Comparison of ENCODE assay signal across 8 cellular contexts in the genomic region with DNA sequence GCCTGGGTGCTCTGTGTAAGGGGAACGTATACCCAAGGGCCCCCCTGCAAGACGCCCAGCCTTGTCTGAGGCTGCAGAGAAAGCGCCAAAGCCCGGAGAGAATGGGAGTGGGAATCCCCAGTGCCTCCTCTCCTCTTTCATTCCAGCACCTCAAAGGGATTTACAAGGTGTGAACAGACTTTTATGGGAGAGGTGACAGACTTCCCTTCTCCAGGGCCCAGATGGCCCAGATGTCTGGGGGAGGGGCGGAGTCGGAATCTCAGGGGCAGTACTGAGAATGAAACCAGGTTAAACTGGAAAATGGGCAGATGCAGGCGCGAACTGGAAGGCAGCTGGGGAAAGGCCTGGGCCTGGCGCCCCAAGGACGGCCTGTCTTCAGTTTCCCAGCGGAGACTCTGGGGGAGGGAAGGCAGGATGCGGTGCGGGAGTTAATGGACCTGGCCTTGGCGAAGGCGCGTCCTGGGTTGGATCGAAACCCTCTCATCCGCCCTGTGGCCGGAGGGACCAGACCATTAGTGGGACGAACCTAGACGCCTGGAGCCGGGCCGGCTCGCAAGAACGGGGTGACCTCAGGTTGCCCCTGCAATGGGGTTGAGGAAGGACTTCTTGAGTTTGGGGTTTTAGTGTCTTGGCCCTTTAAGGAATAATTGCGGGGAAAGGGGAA. TPM values are rescaled to one million over a fixed set of nuclear protein-coding genes. Genes with fewer than 3 reads are reported as not detected.
DNase-seq lines count a peak whose midpoint lies in the region; ATAC-seq and TF ChIP-seq lines count a peak whose summit lies in the region.

No MANE protein-coding gene starts in this region.

- peaks cover 29% of the 10 kb centered on the region for H3K36me3 Mint-ChIP-seq in activated CD8-positive, alpha-beta T cell treated with anti-CD3 and anti-CD28 coated beads, Interleukin-2, amount 10 ng/mL, durations not matched to agents 7 days and 5 days (ENCODE audit: low read depth)
- H3K36me3 Mint-ChIP-seq in progenitor cell of endocrine pancreas (ENCODE audit: insufficient read depth), result peaks cover 8% of the 10 kb centered on the region

- CTCF ChIA-PET in activated CD8-positive, alpha-beta T cell treated with anti-CD3 and anti-CD28 coated beads, Interleukin-2, amount 10 ng/mL, durations not matched to agents 7 days and 5 days (lab: Charles Lee), result interaction anchor here (0.7 to 4.0 kb wide), 24 partner anchors 9 to 330 kb away, joined by 3 to 130 read pairs (median 6); a partner anchor contains a TSS

- ATAC-seq in activated CD8-positive, alpha-beta T cell treated with anti-CD3 and anti-CD28 coated beads, Interleukin-2, amount 10 ng/mL, durations not matched to agents 7 days and 5 days, result no peak

- POLR2A ChIA-PET in activated CD8-positive, alpha-beta T cell treated with anti-CD3 and anti-CD28 coated beads, Interleukin-2, amount 10 ng/mL, durations not matched to agents 7 days and 5 days (lab: Charles Lee), result interaction anchor here (0.6 to 3.6 kb wide), 7 partner anchors 28 to 535 kb away, joined by 3 to 20 read pairs (median 6); a partner anchor contains a TSS

- peak; percentile 12 for DNase-seq in activated gamma-delta T cell treated with anti-CD3 and anti-CD28 coated beads, Interleukin-2, amount 50 U/mL, for 16 hours (ENCODE audit: low read depth)
- DNase-seq in activated gamma-delta T cell (lab: John Stamatoyannopoulos, UW), result no peak
- DNase-seq in activated CD8-positive, alpha-beta T cell treated with anti-CD3 and anti-CD28 coated beads, Interleukin-2, amount 10 ng/mL, durations not matched to agents 7 days and 5 days, result peak; percentile 47
- no peak for DNase-seq in fibroblast of the aortic adventitia (ENCODE audit: low read depth)
- DNase-seq in progenitor cell of endocrine pancreas (ENCODE audit: low spot score, unreplicated experiment), result no peak
- DNase-seq in NCI-H510A (lab: John Stamatoyannopoulos, UW), result no peak
- no peak for DNase-seq in T1000 (lab: John Stamatoyannopoulos, UW)
- no peak for DNase-seq in central memory CD4-positive, alpha-beta T cell

- peak overlapping the region; percentile 53 for H3K4me3 ChIP-seq in fibroblast of the aortic adventitia (ENCODE audit: low read depth, low read length)

- TF ChIP-seq CTCF in fibroblast of the aortic adventitia (IDR thresholded peaks at IDR 0.05; ENCODE audit: insufficient read depth, low read length) (no peak), progenitor cell of endocrine pancreas (IDR thresholded peaks at IDR 0.05; ENCODE audit: unreplicated experiment) (peak; percentile 8)

- H3K4me1 Mint-ChIP-seq in activated CD8-positive, alpha-beta T cell treated with anti-CD3 and anti-CD28 coated beads, Interleukin-2, amount 10 ng/mL, durations not matched to agents 7 days and 5 days (ENCODE audit: low read depth), result peaks cover 38% of the 10 kb centered on the region
- peaks cover 31% of the 10 kb centered on the region for H3K4me1 Mint-ChIP-seq in progenitor cell of endocrine pancreas (ENCODE audit: low read depth)

- peak overlapping the region; percentile 98 for H3K4me3 Mint-ChIP-seq in activated CD8-positive, alpha-beta T cell treated with anti-CD3 and anti-CD28 coated beads, Interleukin-2, amount 10 ng/mL, durations not matched to agents 7 days and 5 days
- H3K4me3 Mint-ChIP-seq in progenitor cell of endocrine pancreas (ENCODE audit: low read depth), result peak overlapping the region; percentile 91

- no peaks in the 10 kb centered on the region for H3K9me3 Mint-ChIP-seq in activated CD8-positive, alpha-beta T cell treated with anti-CD3 and anti-CD28 coated beads, Interleukin-2, amount 10 ng/mL, durations not matched to agents 7 days and 5 days (ENCODE audit: insufficient read depth)
- no peaks in the 10 kb centered on the region for H3K9me3 Mint-ChIP-seq in progenitor cell of endocrine pancreas (ENCODE audit: low read depth)

- no peaks in the 10 kb centered on the region for H3K27me3 Mint-ChIP-seq in activated CD8-positive, alpha-beta T cell treated with anti-CD3 and anti-CD28 coated beads, Interleukin-2, amount 10 ng/mL, durations not matched to agents 7 days and 5 days (ENCODE audit: low read depth)
- no peaks in the 10 kb centered on the region for H3K27me3 Mint-ChIP-seq in progenitor cell of endocrine pancreas

- peak overlapping the region; percentile 100 for H3K27ac Mint-ChIP-seq in activated CD8-positive, alpha-beta T cell treated with anti-CD3 and anti-CD28 coated beads, Interleukin-2, amount 10 ng/mL, durations not matched to agents 7 days and 5 days
- H3K27ac Mint-ChIP-seq in progenitor cell of endocrine pancreas, result peak overlapping the region; percentile 90

RNA-seq across cellular contexts. Expression of a gene that starts 0.6 kb away (rescaled TPM):
- 10 to 100 TPM; 13.9 to 15.2 TPM for total RNA-seq in activated CD8-positive, alpha-beta T cell treated with anti-CD3 and anti-CD28 coated beads, Interleukin-2, amount 10 ng/mL, durations not matched to agents 7 days and 5 days
- total RNA-seq in fibroblast of the aortic adventitia (ENCODE audit: low replicate concordance) (33.3 and 44.9 TPM in 2 replicates), progenitor cell of endocrine pancreas (46.0 and 48.2 TPM in 2 replicates)

RNA-seq across cellular contexts. Expression of a gene that starts 1.5 kb away (rescaled TPM):
- total RNA-seq in activated CD8-positive, alpha-beta T cell treated with anti-CD3 and anti-CD28 coated beads, Interleukin-2, amount 10 ng/mL, durations not matched to agents 7 days and 5 days, result 10 to 100 TPM; 76.7 to 85.6 TPM
- total RNA-seq in fibroblast of the aortic adventitia (ENCODE audit: low replicate concordance), result 32.5 and 33.4 TPM in 2 replicates
- 72.8 and 80.8 TPM in 2 replicates for total RNA-seq in progenitor cell of endocrine pancreas

RNA-seq across cellular contexts. Expression of a gene that starts 18.4 kb away (rescaled TPM):
- total RNA-seq in activated CD8-positive, alpha-beta T cell treated with anti-CD3 and anti-CD28 coated beads, Interleukin-2, amount 10 ng/mL, durations not matched to agents 7 days and 5 days, result 1 to 10 TPM in 1 of 2 experiments, under 1 TPM in 1; 0.52 to 1.2 TPM
- total RNA-seq in fibroblast of the aortic adventitia (ENCODE audit: low replicate concordance), result 93.5 and 1,485 TPM in 2 replicates
- total RNA-seq in progenitor cell of endocrine pancreas, result 1.5 and 1.6 TPM in 2 replicates

RNA-seq across cellular contexts. Expression of a gene that starts 28.4 kb away (rescaled TPM):
- 10 to 100 TPM; 28.2 to 28.5 TPM for total RNA-seq in activated CD8-positive, alpha-beta T cell treated with anti-CD3 and anti-CD28 coated beads, Interleukin-2, amount 10 ng/mL, durations not matched to agents 7 days and 5 days
- total RNA-seq in fibroblast of the aortic adventitia (ENCODE audit: low replicate concordance), result not detected in 2 replicates
- total RNA-seq in progenitor cell of endocrine pancreas, result 19.8 and 20.0 TPM in 2 replicates

RNA-seq across cellular contexts. Expression of a gene that starts 33.6 kb away (rescaled TPM):
- 100 to 1,000 TPM; 122 to 125 TPM for total RNA-seq in activated CD8-positive, alpha-beta T cell treated with anti-CD3 and anti-CD28 coated beads, Interleukin-2, amount 10 ng/mL, durations not matched to agents 7 days and 5 days
- not detected in 2 replicates for total RNA-seq in fibroblast of the aortic adventitia (ENCODE audit: low replicate concordance)
- not detected in 2 replicates for total RNA-seq in progenitor cell of endocrine pancreas

Comparison
In these comparisons a context has a peak if more than half of its experiments do, and no peak if none do; other contexts are left out.
1. DNase-seq: peak in activated gamma-delta T cell treated with anti-CD3 and anti-CD28 coated beads, Interleukin-2, amount 50 U/mL, for 16 hours (single experiment) and activated CD8-positive, alpha-beta T cell treated with anti-CD3 and anti-CD28 coated beads, Interleukin-2, amount 10 ng/mL, durations not matched to agents 7 days and 5 days (single experiment); none in activated gamma-delta T cell (single experiment), fibroblast of the aortic adventitia (single experiment), progenitor cell of endocrine pancreas (single experiment), NCI-H510A (single experiment), T1000 (single experiment) and central memory CD4-positive, alpha-beta T cell (single experiment).
2. RNA of a gene that starts 18.4 kb away (total RNA-seq): 93.5 to 1,485 TPM in fibroblast of the aortic adventitia; 1.5 to 1.6 TPM in progenitor cell of endocrine pancreas and 0.52 to 1.2 TPM in activated CD8-positive, alpha-beta T cell treated with anti-CD3 and anti-CD28 coated beads, Interleukin-2, amount 10 ng/mL, durations not matched to agents 7 days and 5 days; every median in the first group is over 10 times any median in the second.